Comparison of ENCODE assay signal across 19 cellular contexts in genomic region chr12:12019881-12020280, GRCh38. TPM values are rescaled to one million over a fixed set of nuclear protein-coding genes. Genes with fewer than 3 reads are reported as not detected.
DNase-seq lines count a peak whose midpoint lies in the region; ATAC-seq and TF ChIP-seq lines count a peak whose summit lies in the region.
"Had no signal": no experiment of that assay in that cellular context is flagged by ENCODE, and none has a peak within 500 bp of the region (broad histone marks: within the 10 kb centered on the region; RNA-seq: fewer than 3 reads in every experiment).

No MANE protein-coding gene starts in this region.

- peak overlapping the region; percentile 23 for H3K27ac Mint-ChIP-seq in activated CD4-positive, alpha-beta T cell treated with anti-CD3 and anti-CD28 coated beads for 36 hours
- H3K27ac Mint-ChIP-seq: CD8-positive, alpha-beta T cell had no signal

- H3K9me3 ChIP-seq in trophoblast cell (ENCODE audit: insufficient read depth, low read depth, low read length) (no peaks in the 10 kb centered on the region), upper lobe of left lung (no peaks in the 10 kb centered on the region)
- H3K9me3 ChIP-seq: BLaER1, Peyer's patch had no signal

- no peaks in the 10 kb centered on the region for H3K9me3 Mint-ChIP-seq in activated CD4-positive, alpha-beta T cell treated with anti-CD3 and anti-CD28 coated beads for 36 hours (ENCODE audit: low read depth)
- H3K9me3 Mint-ChIP-seq: CD8-positive, alpha-beta T cell had no signal

- intact Hi-C loops in activated CD4-positive, alpha-beta T cell treated with anti-CD3 and anti-CD28 coated beads for 36 hours (cut with DNase I, micrococcal nuclease): no loop called here

- no peak overlapping the region for H2BK5ac ChIP-seq in trophoblast cell (ENCODE audit: low read depth, low read length, poor library complexity)

- no peak overlapping the region for H3K18ac ChIP-seq in trophoblast cell (ENCODE audit: low read length)

- H3K4me3 ChIP-seq in trophoblast cell (ENCODE audit: low read depth, low read length): no peak overlapping the region
- H3K4me3 ChIP-seq in upper lobe of left lung: no peak overlapping the region
- H3K4me3 ChIP-seq: BLaER1, Peyer's patch had no signal

- H2AFZ ChIP-seq in trophoblast cell (ENCODE audit: insufficient read depth, low read length, poor library complexity): no peak overlapping the region

- TF ChIP-seq CTCF in RWPE1 (conservative IDR thresholded peaks at IDR 0.05; ENCODE audit: low read depth) (no peak), upper lobe of left lung (IDR thresholded peaks at IDR 0.05) (no peak)

- H3K4me1 Mint-ChIP-seq in activated CD4-positive, alpha-beta T cell treated with anti-CD3 and anti-CD28 coated beads for 36 hours: peaks cover 76% of the 10 kb centered on the region

- no peak overlapping the region for H4K8ac ChIP-seq in trophoblast cell (ENCODE audit: low read depth, low read length)

- peaks cover 11 to 19% of the 10 kb centered on the region in 2 experiments for H3K4me1 ChIP-seq in trophoblast cell (ENCODE audit: control insufficient read depth in 1 of 2, insufficient read depth in 2 of 2, low read length in 2 of 2)
- H3K4me1 ChIP-seq in upper lobe of left lung: peaks cover 0 to 4% (median 0%) of the 10 kb centered on the region in 4 donors

- no peaks in the 10 kb centered on the region for H3K27me3 Mint-ChIP-seq in activated CD4-positive, alpha-beta T cell treated with anti-CD3 and anti-CD28 coated beads for 36 hours

- no peak overlapping the region for H3K9ac ChIP-seq in trophoblast cell (ENCODE audit: low read length)
- H3K9ac ChIP-seq: BLaER1 had no signal

- H3K36me3 ChIP-seq in trophoblast cell (ENCODE audit: control insufficient read depth in 1 of 2, insufficient read depth in 2 of 2, low read length in 2 of 2): no peaks in the 10 kb centered on the region
- no peaks in the 10 kb centered on the region for H3K36me3 ChIP-seq in upper lobe of left lung
- H3K36me3 ChIP-seq: BLaER1, Peyer's patch had no signal

- peak overlapping the region; percentile 2 for H4K91ac ChIP-seq in trophoblast cell (ENCODE audit: low read depth, low read length)

- H2AK5ac ChIP-seq in trophoblast cell (ENCODE audit: low read length): no peak overlapping the region

- POLR2A ChIA-PET in activated CD4-positive, alpha-beta T cell treated with anti-CD3 and anti-CD28 coated beads for 36 hours (lab: Charles Lee): no interaction called here
- POLR2A ChIA-PET in RWPE1 (lab: Yijun Ruan, JAX; ENCODE audit: low non-redundant PET): no interaction called here

- TF ChIP-seq EP300 in upper lobe of left lung (IDR thresholded peaks at IDR 0.05): no peak

- no peak for DNase-seq in activated CD4-positive, alpha-beta T cell treated with anti-CD3 and anti-CD28 coated beads for 36 hours
- no peak for DNase-seq in activated CD4-positive, alpha-beta T cell treated with anti-CD3 and anti-CD28 coated beads for 1 hour
- DNase-seq in M059J (ENCODE audit: low read depth) (peak; percentile 37), trophoblast cell (peak; percentile 37 to 77), RWPE1 (ENCODE audit: low spot score) (no peak), NCI-H146 treated with DMSO at 0.1 percent for 48 hours (lab: John Stamatoyannopoulos, UW; ENCODE audit: unreplicated experiment) (no peak), upper lobe of left lung (no peak)
- DNase-seq: 8988T; CD8-positive, alpha-beta T cell; KG1; NCI-H1092; NCI-H1694; NCI-H226; NCI-H524 treated with DMSO at 0.1 percent for 48 hours; Peyer's patch; SHP77 treated with DMSO at 0.1 percent for 48 hours had no signal

- H2BK12ac ChIP-seq in trophoblast cell (ENCODE audit: low read length): no peak overlapping the region

- H3K23ac ChIP-seq in trophoblast cell (ENCODE audit: low read length): no peak overlapping the region

- H3K36me3 Mint-ChIP-seq in activated CD4-positive, alpha-beta T cell treated with anti-CD3 and anti-CD28 coated beads for 36 hours (ENCODE audit: low read depth): no peaks in the 10 kb centered on the region
- H3K36me3 Mint-ChIP-seq: CD8-positive, alpha-beta T cell had no signal

- H3K14ac ChIP-seq in trophoblast cell (ENCODE audit: low read length): no peak overlapping the region

- H3K79me1 ChIP-seq in trophoblast cell (ENCODE audit: low read length): peaks cover 1% of the 10 kb centered on the region

- H2BK120ac ChIP-seq in trophoblast cell (ENCODE audit: insufficient read depth, low read length, poor library complexity): no peak overlapping the region

- no peak overlapping the region for H3K4ac ChIP-seq in trophoblast cell (ENCODE audit: low read depth, low read length)

- no peaks in the 10 kb centered on the region for H3K79me2 ChIP-seq in trophoblast cell (ENCODE audit: control insufficient read depth, insufficient read depth, low read length, poor library complexity)

- H3K27ac ChIP-seq in trophoblast cell (ENCODE audit: low read depth, low read length): no peak overlapping the region
- H3K27ac ChIP-seq in RWPE1: no peak overlapping the region
- H3K27ac ChIP-seq in upper lobe of left lung: no peak overlapping the region
- H3K27ac ChIP-seq: BLaER1, Peyer's patch had no signal

- H4K12ac ChIP-seq in trophoblast cell (ENCODE audit: low read depth, low read length): no peak overlapping the region

- no peak for ATAC-seq in activated CD4-positive, alpha-beta T cell treated with anti-CD3 and anti-CD28 coated beads for 36 hours
- ATAC-seq in esophagus mucosa (peak; percentile 74), upper lobe of left lung (ENCODE audit: low FRiP score in 2 of 2) (no peak)
- ATAC-seq: CD8-positive, alpha-beta T cell; HepG2 had no signal

- H3K27me3 ChIP-seq in trophoblast cell (ENCODE audit: insufficient read depth, low read length) (no peaks in the 10 kb centered on the region), upper lobe of left lung (no peaks in the 10 kb centered on the region)
- H3K27me3 ChIP-seq: BLaER1, Peyer's patch had no signal

- TF ChIP-seq POLR2A in upper lobe of left lung (IDR thresholded peaks at IDR 0.05): no peak

- CTCF ChIA-PET in activated CD4-positive, alpha-beta T cell treated with anti-CD3 and anti-CD28 coated beads for 36 hours (lab: Charles Lee): no interaction called here
- CTCF ChIA-PET in RWPE1 (lab: Yijun Ruan, JAX): no interaction called here

- H3K4me2 ChIP-seq in trophoblast cell (ENCODE audit: low read length): no peak overlapping the region
- H3K4me2 ChIP-seq: BLaER1 had no signal

- no CpG with 5 or more reads among the region's 9 CpGs for WGBS in trophoblast cell (ENCODE audit: extremely low coverage, insufficient coverage, insufficient read length)
- 95 to 99% methylated on average over 9 of the region's 9 CpGs for WGBS in upper lobe of left lung, 2 donors

- H3K4me3 Mint-ChIP-seq in activated CD4-positive, alpha-beta T cell treated with anti-CD3 and anti-CD28 coated beads for 36 hours: no peak overlapping the region
- H3K4me3 Mint-ChIP-seq: CD8-positive, alpha-beta T cell had no signal

RNA-seq across cellular contexts. Expression of gene BCL2L14, which starts 50.9 kb away (rescaled TPM):
- 1 to 10 TPM; 7.3 to 7.7 TPM for total RNA-seq in activated CD4-positive, alpha-beta T cell treated with anti-CD3 and anti-CD28 coated beads for 36 hours
- total RNA-seq in M059J (2014; rRNA removed; shearing (Covaris generic)): 0.05 and 6.7 TPM in 2 replicates
- total RNA-seq in esophagus mucosa (0.24 TPM), upper lobe of left lung (1 to 10 TPM in 4 of 6 donors, under 1 TPM in 1, not detected in 1; 0.57 to 4.6 (median 1.8) TPM)
- polyA plus RNA-seq in trophoblast cell (2013): not detected in 2 replicates
- polyA plus RNA-seq: HepG2 had no signal

Comparison
In these comparisons a context has a peak if more than half of its experiments do, and no peak if none do; other contexts are left out.
1. DNase-seq: peak in M059J (single experiment) and trophoblast cell (2 of 2); none in activated CD4-positive, alpha-beta T cell treated with anti-CD3 and anti-CD28 coated beads for 36 hours (single experiment), activated CD4-positive, alpha-beta T cell treated with anti-CD3 and anti-CD28 coated beads for 1 hour (single experiment), RWPE1 (single experiment), NCI-H146 treated with DMSO at 0.1 percent for 48 hours (single experiment) and upper lobe of left lung (0 of 2).